In genomic region chr9:6460189-6460768, GRCh38 we compare ENCODE assay signal across 19 cellular contexts. TPM values are rescaled to one million over a fixed set of nuclear protein-coding genes. Genes with fewer than 3 reads are reported as not detected.
DNase-seq lines count a peak whose midpoint lies in the region; ATAC-seq, FAIRE-seq and TF ChIP-seq lines count a peak whose summit lies in the region.
"Had no signal": no experiment of that assay in that cellular context is flagged by ENCODE, and none has a peak within 500 bp of the region (broad histone marks: within the 10 kb centered on the region; RNA-seq: fewer than 3 reads in every experiment).

No MANE protein-coding gene starts in this region.

- H3K4me3 Mint-ChIP-seq in CD8-positive, alpha-beta T cell: no peak overlapping the region
- no peak overlapping the region for H3K4me3 Mint-ChIP-seq in activated T-helper 2 cell treated with anti-CD3 and anti-CD28 coated beads, Interferon-gamma antibody, Interleukin-2, Interleukin-4, amounts not matched to agents 10 μg/mL and 5 μg/mL and 100 μg/mL, durations not matched to agents 14 hours and 24 hours and 36 hours (ENCODE audit: low read depth)
- H3K4me3 Mint-ChIP-seq: B cell; CD4-positive, alpha-beta T cell; HFFc6 had no signal

- H3K27me3 ChIP-seq in CD8-positive, alpha-beta T cell (ENCODE audit: insufficient read depth, low read length): no peaks in the 10 kb centered on the region
- H3K27me3 ChIP-seq: SJSA1 had no signal

- peaks cover 4% of the 10 kb centered on the region for H3K36me3 ChIP-seq in CD8-positive, alpha-beta T cell (ENCODE audit: insufficient read depth, low read length)
- H3K36me3 ChIP-seq: SJSA1 had no signal

- TF ChIP-seq CTCF in CD8-positive, alpha-beta T cell (IDR thresholded peaks at IDR 0.05): no peak

- no peak overlapping the region for H3K27ac ChIP-seq in CD8-positive, alpha-beta T cell (ENCODE audit: low read depth, low read length)
- H3K27ac ChIP-seq: SJSA1 had no signal

- no peaks in the 10 kb centered on the region for H3K9me3 ChIP-seq in CD8-positive, alpha-beta T cell (ENCODE audit: low read length)
- H3K9me3 ChIP-seq: SJSA1 had no signal

- no peaks in the 10 kb centered on the region for H3K27me3 Mint-ChIP-seq in CD8-positive, alpha-beta T cell (ENCODE audit: low read depth)
- no peaks in the 10 kb centered on the region for H3K27me3 Mint-ChIP-seq in activated T-helper 2 cell treated with anti-CD3 and anti-CD28 coated beads, Interferon-gamma antibody, Interleukin-2, Interleukin-4, amounts not matched to agents 10 μg/mL and 5 μg/mL and 100 μg/mL, durations not matched to agents 14 hours and 24 hours and 36 hours (ENCODE audit: low read depth)
- H3K27me3 Mint-ChIP-seq: B cell; CD4-positive, alpha-beta T cell had no signal

- POLR2A ChIA-PET in CD8-positive, alpha-beta T cell (lab: Charles Lee): interaction anchor here (0.9 kb wide), 1 partner anchor 47 kb away, joined by 3 read pairs; the partner anchor contains the start of gene UHRF2

- H3K4me1 Mint-ChIP-seq in CD8-positive, alpha-beta T cell (ENCODE audit: low read depth): peaks cover 40% of the 10 kb centered on the region
- peaks cover 16% of the 10 kb centered on the region for H3K4me1 Mint-ChIP-seq in activated T-helper 2 cell treated with anti-CD3 and anti-CD28 coated beads, Interferon-gamma antibody, Interleukin-2, Interleukin-4, amounts not matched to agents 10 μg/mL and 5 μg/mL and 100 μg/mL, durations not matched to agents 14 hours and 24 hours and 36 hours (ENCODE audit: low read depth)

- FAIRE-seq in HTR-8/SVneo (lab: Jason Lieb, UNC): no peak
- FAIRE-seq: D721Med had no signal

- H3K4me1 ChIP-seq in CD8-positive, alpha-beta T cell (ENCODE audit: insufficient read depth, low read length): no peaks in the 10 kb centered on the region
- H3K4me1 ChIP-seq: SJSA1 had no signal

- no peak for DNase-seq in CD8-positive, alpha-beta T cell
- DNase-seq in activated T-helper 2 cell treated with anti-CD3 and anti-CD28 coated beads, Interferon-gamma antibody, Interleukin-2, Interleukin-4, amounts not matched to agents 10 μg/mL and 5 μg/mL and 100 μg/mL, durations not matched to agents 14 hours and 24 hours and 36 hours (ENCODE audit: low spot score): no peak
- DNase-seq in GM03348 (ENCODE audit: low spot score) (no peak), HTR-8/SVneo (ENCODE audit: insufficient read length, low spot score) (no peak), cerebellar cortex (ENCODE audit: low spot score) (no peak)
- DNase-seq: CD4-positive, alpha-beta T cell; DND-41; GDM1; HFFc6; NCI-H146; NCI-H2081 treated with DMSO at 0.1 percent for 48 hours; NCI-H226; NCI-H526 treated with DMSO at 0.1 percent for 48 hours; RPMI8226 had no signal

- peaks cover 60% of the 10 kb centered on the region for H3K36me3 Mint-ChIP-seq in CD8-positive, alpha-beta T cell
- H3K36me3 Mint-ChIP-seq in activated T-helper 2 cell treated with anti-CD3 and anti-CD28 coated beads, Interferon-gamma antibody, Interleukin-2, Interleukin-4, amounts not matched to agents 10 μg/mL and 5 μg/mL and 100 μg/mL, durations not matched to agents 14 hours and 24 hours and 36 hours (ENCODE audit: low read depth): peaks cover 71% of the 10 kb centered on the region

- intact Hi-C loops in CD8-positive, alpha-beta T cell (cut with DNase I, micrococcal nuclease): no loop called here
- intact Hi-C loops in activated T-helper 2 cell treated with anti-CD3 and anti-CD28 coated beads, Interferon-gamma antibody, Interleukin-2, Interleukin-4, amounts not matched to agents 10 μg/mL and 5 μg/mL and 100 μg/mL, durations not matched to agents 14 hours and 24 hours and 36 hours (cut with micrococcal nuclease): loop anchor here (5.0 to 10.0 kb wide), 2 partner anchors 43 to 105 kb away; no protein-coding TSS in a partner anchor

- no peak for ATAC-seq in CD8-positive, alpha-beta T cell
- ATAC-seq in GM18861 (IDR thresholded peaks at IDR 0.05; ENCODE audit: unreplicated experiment) (peak; percentile 49), HG02678 (IDR thresholded peaks at IDR 0.05; ENCODE audit: unreplicated experiment) (peak; percentile 56)

- H3K9me3 Mint-ChIP-seq in CD8-positive, alpha-beta T cell: peaks cover 14% of the 10 kb centered on the region
- H3K9me3 Mint-ChIP-seq in activated T-helper 2 cell treated with anti-CD3 and anti-CD28 coated beads, Interferon-gamma antibody, Interleukin-2, Interleukin-4, amounts not matched to agents 10 μg/mL and 5 μg/mL and 100 μg/mL, durations not matched to agents 14 hours and 24 hours and 36 hours: peaks cover 15% of the 10 kb centered on the region
- H3K9me3 Mint-ChIP-seq: HFFc6 had no signal

- H3K27ac Mint-ChIP-seq in CD8-positive, alpha-beta T cell: peak overlapping the region; percentile 32
- H3K27ac Mint-ChIP-seq in activated T-helper 2 cell treated with anti-CD3 and anti-CD28 coated beads, Interferon-gamma antibody, Interleukin-2, Interleukin-4, amounts not matched to agents 10 μg/mL and 5 μg/mL and 100 μg/mL, durations not matched to agents 14 hours and 24 hours and 36 hours: peak overlapping the region; percentile 46
- H3K27ac Mint-ChIP-seq: B cell; CD4-positive, alpha-beta T cell; HFFc6 had no signal

- no peak overlapping the region for H3K4me3 ChIP-seq in CD8-positive, alpha-beta T cell (ENCODE audit: low read depth, low read length)
- H3K4me3 ChIP-seq: SJSA1 had no signal

- CTCF ChIA-PET in CD8-positive, alpha-beta T cell (lab: Charles Lee): interaction anchor here (1.3 kb wide), 1 partner anchor 11 kb away, joined by 3 read pairs; no protein-coding TSS in a partner anchor

RNA-seq across cellular contexts. Expression of gene UHRF2, which starts 47.3 kb away (rescaled TPM):
- total RNA-seq in CD8-positive, alpha-beta T cell: 100 to 1,000 TPM; 140 to 159 TPM
- 79.7 and 82.9 TPM in 2 replicates for total RNA-seq in activated T-helper 2 cell treated with anti-CD3 and anti-CD28 coated beads, Interferon-gamma antibody, Interleukin-2, Interleukin-4, amounts not matched to agents 10 μg/mL and 5 μg/mL and 100 μg/mL, durations not matched to agents 14 hours and 24 hours and 36 hours
